Comparison of ENCODE assay signal across 39 cellular contexts in the genomic region with DNA sequence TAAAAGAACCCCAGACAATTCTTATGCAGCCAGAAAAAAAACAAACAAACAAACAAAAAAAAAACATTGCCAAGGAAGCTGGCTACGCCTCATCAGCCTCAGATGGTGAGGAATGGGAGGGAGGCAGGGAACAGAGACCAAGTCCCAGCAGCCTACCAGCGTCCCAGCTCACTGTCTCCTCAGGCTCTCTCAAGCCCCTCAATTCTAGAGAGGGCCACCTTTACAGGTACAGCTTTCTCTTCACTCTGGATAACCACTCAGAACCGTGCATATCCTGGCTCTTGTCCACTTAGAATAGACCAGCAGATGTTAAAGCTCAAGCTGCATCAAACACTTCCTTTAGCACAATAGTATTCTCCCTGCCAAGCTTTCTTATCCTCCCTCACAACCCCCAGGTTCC.
"Had no signal": no experiment of that assay in that cellular context is flagged by ENCODE, and none has a peak within 500 bp of the region (broad histone marks: within the 10 kb centered on the region; RNA-seq: fewer than 3 reads in every experiment).

No MANE protein-coding gene starts in this region.

- ATAC-seq: activated CD8-positive, alpha-beta memory T cell treated with anti-CD3 and anti-CD28 coated beads, Interleukin-2, amount 10 ng/mL, durations not matched to agents 7 days and 5 days; activated T-cell treated with anti-CD3 and anti-CD28 coated beads, Interleukin-2, amount 50 U/mL, for 72 hours; body of pancreas had no signal

- H2AFZ ChIP-seq: PC-9 had no signal

- H3K4me2 ChIP-seq: PC-9 had no signal

- H3K27me3 Mint-ChIP-seq: activated naive CD8-positive, alpha-beta T cell treated with anti-CD3 and anti-CD28 coated beads, Interleukin-2, amount 10 ng/mL, durations not matched to agents 7 days and 5 days had no signal

- H3K4me3 Mint-ChIP-seq: activated CD4-positive, alpha-beta memory T cell treated with anti-CD3 and anti-CD28 coated beads, Interleukin-2, amount 10 ng/mL, durations not matched to agents 7 days and 5 days; activated CD8-positive, alpha-beta memory T cell treated with anti-CD3 and anti-CD28 coated beads, Interleukin-2, amount 10 ng/mL, durations not matched to agents 7 days and 5 days; activated naive CD4-positive, alpha-beta T cell treated with anti-CD3 and anti-CD28 coated beads, Interleukin-2, amount 50 U/mL, for 24 hours; activated naive CD8-positive, alpha-beta T cell treated with anti-CD3 and anti-CD28 coated beads, Interleukin-2, amount 10 ng/mL, durations not matched to agents 7 days and 5 days; activated T-cell treated with anti-CD3 and anti-CD28 coated beads, Interleukin-2, amount 50 U/mL, for 72 hours had no signal

- H3K4me1 Mint-ChIP-seq: activated CD4-positive, alpha-beta memory T cell treated with anti-CD3 and anti-CD28 coated beads, Interleukin-2, amount 10 ng/mL, durations not matched to agents 7 days and 5 days; activated CD8-positive, alpha-beta memory T cell treated with anti-CD3 and anti-CD28 coated beads, Interleukin-2, amount 10 ng/mL, durations not matched to agents 7 days and 5 days; activated naive CD4-positive, alpha-beta T cell treated with anti-CD3 and anti-CD28 coated beads, Interleukin-2, amount 50 U/mL, for 24 hours; activated naive CD8-positive, alpha-beta T cell treated with anti-CD3 and anti-CD28 coated beads, Interleukin-2, amount 10 ng/mL, durations not matched to agents 7 days and 5 days had no signal

- H3K36me3 ChIP-seq: ascending aorta, breast epithelium had no signal

- H3K27ac Mint-ChIP-seq: activated CD4-positive, alpha-beta memory T cell treated with anti-CD3 and anti-CD28 coated beads, Interleukin-2, amount 10 ng/mL, durations not matched to agents 7 days and 5 days; activated CD8-positive, alpha-beta memory T cell treated with anti-CD3 and anti-CD28 coated beads, Interleukin-2, amount 10 ng/mL, durations not matched to agents 7 days and 5 days; activated naive CD4-positive, alpha-beta T cell treated with anti-CD3 and anti-CD28 coated beads, Interleukin-2, amount 50 U/mL, for 24 hours; activated naive CD8-positive, alpha-beta T cell treated with anti-CD3 and anti-CD28 coated beads, Interleukin-2, amount 10 ng/mL, durations not matched to agents 7 days and 5 days; activated T-cell treated with anti-CD3 and anti-CD28 coated beads, Interleukin-2, amount 50 U/mL, for 72 hours; activated T-helper 2 cell treated with anti-CD3 and anti-CD28 coated beads, Interferon-gamma antibody, Interleukin-2, Interleukin-4, amounts not matched to agents 10 μg/mL and 5 μg/mL and 100 μg/mL, durations not matched to agents 14 hours and 24 hours and 36 hours had no signal

- H3K27ac ChIP-seq: ascending aorta, body of pancreas, breast epithelium, PC-9, RWPE1, VCaP had no signal

- H3K4me3 ChIP-seq: ascending aorta, body of pancreas, breast epithelium, PC-9 had no signal

- H3K36me3 Mint-ChIP-seq: activated CD8-positive, alpha-beta memory T cell treated with anti-CD3 and anti-CD28 coated beads, Interleukin-2, amount 10 ng/mL, durations not matched to agents 7 days and 5 days; activated naive CD4-positive, alpha-beta T cell treated with anti-CD3 and anti-CD28 coated beads, Interleukin-2, amount 50 U/mL, for 24 hours; activated naive CD8-positive, alpha-beta T cell treated with anti-CD3 and anti-CD28 coated beads, Interleukin-2, amount 10 ng/mL, durations not matched to agents 7 days and 5 days had no signal

- H3K9me3 ChIP-seq: ascending aorta, body of pancreas, breast epithelium had no signal

- H3K9me3 Mint-ChIP-seq: activated CD4-positive, alpha-beta memory T cell treated with anti-CD3 and anti-CD28 coated beads, Interleukin-2, amount 10 ng/mL, durations not matched to agents 7 days and 5 days; activated naive CD4-positive, alpha-beta T cell treated with anti-CD3 and anti-CD28 coated beads, Interleukin-2, amount 50 U/mL, for 24 hours; activated naive CD8-positive, alpha-beta T cell treated with anti-CD3 and anti-CD28 coated beads, Interleukin-2, amount 10 ng/mL, durations not matched to agents 7 days and 5 days; activated T-cell treated with anti-CD3 and anti-CD28 coated beads, Interleukin-2, amount 50 U/mL, for 72 hours; activated T-helper 2 cell treated with anti-CD3 and anti-CD28 coated beads, Interferon-gamma antibody, Interleukin-2, Interleukin-4, amounts not matched to agents 10 μg/mL and 5 μg/mL and 100 μg/mL, durations not matched to agents 14 hours and 24 hours and 36 hours had no signal

- H3K4me1 ChIP-seq: breast epithelium had no signal

- DNase-seq: activated CD4-positive, alpha-beta memory T cell treated with anti-CD3 and anti-CD28 coated beads, Interleukin-2, amount 10 ng/mL, durations not matched to agents 7 days and 5 days; activated CD4-positive, alpha-beta T cell treated with anti-CD3 and anti-CD28 coated beads for 1 hour; activated CD4-positive, alpha-beta T cell treated with anti-CD3 and anti-CD28 coated beads for 48 hours; activated CD4-positive, CD25-positive, alpha-beta regulatory T cell; activated CD8-positive, alpha-beta memory T cell treated with anti-CD3 and anti-CD28 coated beads for 24 hours; activated CD8-positive, alpha-beta memory T cell treated with anti-CD3 and anti-CD28 coated beads, Interleukin-2, amount 10 ng/mL, durations not matched to agents 7 days and 5 days; activated CD8-positive, alpha-beta memory T cell treated with anti-CD3 and anti-CD28 coated beads, Interleukin-2, amount 50 U/mL, for 48 hours; activated gamma-delta T cell; activated naive CD4-positive, alpha-beta T cell treated with Interleukin-2 at 50 U/mL for 16 hours; activated naive CD8-positive, alpha-beta T cell treated with anti-CD3 and anti-CD28 coated beads, Interleukin-2, amount 10 ng/mL, durations not matched to agents 7 days and 5 days; activated T-cell treated with anti-CD3 and anti-CD28 coated beads, Interleukin-2, amount 50 U/mL, for 72 hours; amygdala; body of pancreas; caudate nucleus; cerebellar nuclear complex; Karpas-422; NCI-H1048; NCI-H1105 treated with DMSO at 0.1 percent for 48 hours; NCI-H1436; NCI-H1694; NCI-H1930; NCI-H2081 treated with DMSO at 0.1 percent for 48 hours; NCI-H226; NCI-H446 treated with DMSO at 0.1 percent for 48 hours; NCI-H524; NCI-H69; PC-9; Right ventricle myocardium superior; SW 1271; T-helper 1 cell; T-helper 2 cell; T-helper 9 cell had no signal

- H3K27me3 ChIP-seq: ascending aorta, body of pancreas, breast epithelium had no signal

- FAIRE-seq: RCC 7860 had no signal
